1 cellular context compared by ENCODE assay signal in the genomic region with DNA sequence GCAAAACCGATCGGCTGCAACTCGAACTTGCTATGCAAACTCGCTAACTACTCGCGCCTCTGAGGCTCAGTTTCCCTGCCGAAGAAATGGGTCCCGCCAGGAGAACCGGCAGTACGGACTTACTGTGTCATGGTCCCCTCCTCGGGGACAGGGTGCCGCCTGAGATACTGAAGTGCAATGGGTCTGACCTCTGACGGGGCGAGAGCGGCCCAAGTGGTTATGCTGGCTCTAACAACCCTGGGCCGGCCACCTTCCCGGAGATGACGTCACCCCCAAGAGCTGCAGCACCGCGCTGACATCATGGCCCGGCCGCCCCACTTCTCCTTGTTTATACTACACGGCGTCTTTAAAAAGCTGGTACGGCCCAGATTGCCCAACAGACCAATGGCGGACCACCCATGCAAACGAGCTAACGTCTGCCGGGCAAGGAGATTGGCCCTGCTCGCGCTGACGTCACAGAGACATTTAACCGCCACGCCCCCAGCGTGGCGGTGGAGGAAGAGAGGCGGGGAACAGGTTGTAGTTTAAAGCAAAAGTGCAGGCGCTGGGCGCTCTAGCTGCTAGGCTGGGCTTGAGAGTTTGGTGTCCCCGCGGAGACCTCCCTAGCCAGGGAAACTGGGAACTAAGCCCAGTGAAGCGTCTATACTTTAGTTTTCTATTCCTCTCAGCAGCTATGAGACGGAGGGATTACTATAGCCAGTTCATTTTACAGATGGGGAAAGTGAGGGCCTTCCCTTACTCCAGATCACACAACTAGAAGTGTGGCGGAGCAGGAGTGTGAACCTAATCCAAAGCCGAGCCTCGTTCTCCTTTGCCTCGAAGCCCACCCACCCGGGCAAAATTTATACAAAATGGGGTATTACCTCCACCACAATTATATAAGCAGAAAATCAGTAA.
TF ChIP-seq lines count a peak whose summit lies in the region.

No MANE protein-coding gene starts in this region.

TF ChIP-seq in HepG2, 621 proteins besides CTCF, POLR2A, EP300 and RAD21 (continued from another document and continues in another):
- TF ChIP-seq, protein P1, sequence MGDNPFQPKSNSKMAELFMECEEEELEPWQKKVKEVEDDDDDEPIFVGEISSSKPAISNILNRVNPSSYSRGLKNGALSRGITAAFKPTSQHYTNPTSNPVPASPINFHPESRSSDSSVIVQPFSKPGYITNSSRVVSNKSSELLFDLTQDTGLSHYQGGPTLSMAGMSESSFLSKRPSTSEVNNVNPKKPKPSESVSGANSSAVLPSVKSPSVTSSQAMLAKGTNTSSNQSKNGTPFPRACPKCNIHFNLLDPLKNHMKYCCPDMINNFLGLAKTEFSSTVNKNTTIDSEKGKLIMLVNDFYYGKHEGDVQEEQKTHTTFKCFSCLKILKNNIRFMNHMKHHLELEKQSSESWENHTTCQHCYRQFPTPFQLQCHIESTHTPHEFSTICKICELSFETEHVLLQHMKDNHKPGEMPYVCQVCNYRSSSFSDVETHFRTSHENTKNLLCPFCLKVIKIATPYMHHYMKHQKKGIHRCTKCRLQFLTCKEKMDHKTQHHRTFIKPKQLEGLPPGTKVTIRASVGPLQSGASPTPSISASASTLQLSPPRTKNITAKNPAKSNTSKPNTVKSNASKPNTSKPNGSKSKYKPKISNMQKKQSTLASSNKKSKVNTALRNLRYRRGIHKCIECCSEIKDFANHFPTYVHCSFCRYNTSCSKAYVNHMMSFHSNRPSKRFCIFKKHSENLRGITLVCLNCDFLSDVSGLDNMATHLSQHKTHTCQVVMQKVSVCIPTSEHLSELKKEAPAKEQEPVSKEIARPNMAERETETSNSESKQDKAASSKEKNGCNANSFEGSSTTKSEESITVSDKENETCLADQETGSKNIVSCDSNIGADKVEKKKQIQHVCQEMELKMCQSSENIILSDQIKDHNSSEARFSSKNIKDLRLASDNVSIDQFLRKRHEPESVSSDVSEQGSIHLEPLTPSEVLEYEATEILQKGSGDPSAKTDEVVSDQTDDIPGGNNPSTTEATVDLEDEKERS (CRISPR knock-in tag; IDR thresholded peaks at IDR 0.05), result peak; percentile 77; the same call in 1 of the 2 replicates
- TF ChIP-seq TCF7 (IDR thresholded peaks at IDR 0.05; ENCODE audit: low read depth) (no peak), ZNF572 (CRISPR knock-in tag; IDR thresholded peaks at IDR 0.05) (no peak), ZNF136 (CRISPR knock-in tag; IDR thresholded peaks at IDR 0.05; ENCODE audit: low read depth) (no peak), ZNF619 (CRISPR knock-in tag; IDR thresholded peaks at IDR 0.05) (no peak), CBFB (CRISPR knock-in tag; IDR thresholded peaks at IDR 0.05) (no peak), SIX1 (CRISPR knock-in tag; IDR thresholded peaks at IDR 0.05; ENCODE audit: borderline replicate concordance) (no peak), SIX4 (CRISPR knock-in tag; IDR thresholded peaks at IDR 0.05) (no peak), KDM2A (CRISPR knock-in tag; IDR thresholded peaks at IDR 0.05; ENCODE audit: borderline replicate concordance, low read depth) (peak; percentile 41; the same call in 1 of the 2 replicates), BHLHE40 (IDR thresholded peaks at IDR 0.05; ENCODE audit: low read length) (peak; percentile 60), NR3C1 (CRISPR knock-in tag; IDR thresholded peaks at IDR 0.05) (no peak), CCAR2 (optimal IDR thresholded peaks at IDR 0.05; ENCODE audit: low read depth, low read length) (no peak), ZNF775 (CRISPR knock-in tag; IDR thresholded peaks at IDR 0.05; ENCODE audit: borderline replicate concordance) (no peak), ZNF776 (CRISPR knock-in tag; IDR thresholded peaks at IDR 0.05) (no peak), XRCC5 (optimal IDR thresholded peaks at IDR 0.05; ENCODE audit: low read length) (peak; percentile 6)
- TF ChIP-seq, protein P2, sequence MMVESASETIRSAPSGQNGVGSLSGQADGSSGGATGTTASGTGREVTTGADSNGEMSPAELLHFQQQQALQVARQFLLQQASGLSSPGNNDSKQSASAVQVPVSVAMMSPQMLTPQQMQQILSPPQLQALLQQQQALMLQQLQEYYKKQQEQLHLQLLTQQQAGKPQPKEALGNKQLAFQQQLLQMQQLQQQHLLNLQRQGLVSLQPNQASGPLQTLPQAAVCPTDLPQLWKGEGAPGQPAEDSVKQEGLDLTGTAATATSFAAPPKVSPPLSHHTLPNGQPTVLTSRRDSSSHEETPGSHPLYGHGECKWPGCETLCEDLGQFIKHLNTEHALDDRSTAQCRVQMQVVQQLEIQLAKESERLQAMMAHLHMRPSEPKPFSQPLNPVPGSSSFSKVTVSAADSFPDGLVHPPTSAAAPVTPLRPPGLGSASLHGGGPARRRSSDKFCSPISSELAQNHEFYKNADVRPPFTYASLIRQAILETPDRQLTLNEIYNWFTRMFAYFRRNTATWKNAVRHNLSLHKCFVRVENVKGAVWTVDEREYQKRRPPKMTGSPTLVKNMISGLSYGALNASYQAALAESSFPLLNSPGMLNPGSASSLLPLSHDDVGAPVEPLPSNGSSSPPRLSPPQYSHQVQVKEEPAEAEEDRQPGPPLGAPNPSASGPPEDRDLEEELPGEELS (CRISPR knock-in tag; IDR thresholded peaks at IDR 0.05), result no peak
- TF ChIP-seq, protein P3, sequence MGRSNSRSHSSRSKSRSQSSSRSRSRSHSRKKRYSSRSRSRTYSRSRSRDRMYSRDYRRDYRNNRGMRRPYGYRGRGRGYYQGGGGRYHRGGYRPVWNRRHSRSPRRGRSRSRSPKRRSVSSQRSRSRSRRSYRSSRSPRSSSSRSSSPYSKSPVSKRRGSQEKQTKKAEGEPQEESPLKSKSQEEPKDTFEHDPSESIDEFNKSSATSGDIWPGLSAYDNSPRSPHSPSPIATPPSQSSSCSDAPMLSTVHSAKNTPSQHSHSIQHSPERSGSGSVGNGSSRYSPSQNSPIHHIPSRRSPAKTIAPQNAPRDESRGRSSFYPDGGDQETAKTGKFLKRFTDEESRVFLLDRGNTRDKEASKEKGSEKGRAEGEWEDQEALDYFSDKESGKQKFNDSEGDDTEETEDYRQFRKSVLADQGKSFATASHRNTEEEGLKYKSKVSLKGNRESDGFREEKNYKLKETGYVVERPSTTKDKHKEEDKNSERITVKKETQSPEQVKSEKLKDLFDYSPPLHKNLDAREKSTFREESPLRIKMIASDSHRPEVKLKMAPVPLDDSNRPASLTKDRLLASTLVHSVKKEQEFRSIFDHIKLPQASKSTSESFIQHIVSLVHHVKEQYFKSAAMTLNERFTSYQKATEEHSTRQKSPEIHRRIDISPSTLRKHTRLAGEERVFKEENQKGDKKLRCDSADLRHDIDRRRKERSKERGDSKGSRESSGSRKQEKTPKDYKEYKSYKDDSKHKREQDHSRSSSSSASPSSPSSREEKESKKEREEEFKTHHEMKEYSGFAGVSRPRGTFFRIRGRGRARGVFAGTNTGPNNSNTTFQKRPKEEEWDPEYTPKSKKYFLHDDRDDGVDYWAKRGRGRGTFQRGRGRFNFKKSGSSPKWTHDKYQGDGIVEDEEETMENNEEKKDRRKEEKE (IDR thresholded peaks at IDR 0.05), result no peak
- TF ChIP-seq, protein P4, sequence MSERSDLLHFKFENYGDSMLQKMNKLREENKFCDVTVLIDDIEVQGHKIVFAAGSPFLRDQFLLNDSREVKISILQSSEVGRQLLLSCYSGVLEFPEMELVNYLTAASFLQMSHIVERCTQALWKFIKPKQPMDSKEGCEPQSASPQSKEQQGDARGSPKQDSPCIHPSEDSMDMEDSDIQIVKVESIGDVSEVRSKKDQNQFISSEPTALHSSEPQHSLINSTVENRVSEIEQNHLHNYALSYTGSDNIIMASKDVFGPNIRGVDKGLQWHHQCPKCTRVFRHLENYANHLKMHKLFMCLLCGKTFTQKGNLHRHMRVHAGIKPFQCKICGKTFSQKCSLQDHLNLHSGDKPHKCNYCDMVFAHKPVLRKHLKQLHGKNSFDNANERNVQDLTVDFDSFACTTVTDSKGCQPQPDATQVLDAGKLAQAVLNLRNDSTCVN (CRISPR knock-in tag; IDR thresholded peaks at IDR 0.05; ENCODE audit: borderline replicate concordance), result no peak
- TF ChIP-seq, protein P5, sequence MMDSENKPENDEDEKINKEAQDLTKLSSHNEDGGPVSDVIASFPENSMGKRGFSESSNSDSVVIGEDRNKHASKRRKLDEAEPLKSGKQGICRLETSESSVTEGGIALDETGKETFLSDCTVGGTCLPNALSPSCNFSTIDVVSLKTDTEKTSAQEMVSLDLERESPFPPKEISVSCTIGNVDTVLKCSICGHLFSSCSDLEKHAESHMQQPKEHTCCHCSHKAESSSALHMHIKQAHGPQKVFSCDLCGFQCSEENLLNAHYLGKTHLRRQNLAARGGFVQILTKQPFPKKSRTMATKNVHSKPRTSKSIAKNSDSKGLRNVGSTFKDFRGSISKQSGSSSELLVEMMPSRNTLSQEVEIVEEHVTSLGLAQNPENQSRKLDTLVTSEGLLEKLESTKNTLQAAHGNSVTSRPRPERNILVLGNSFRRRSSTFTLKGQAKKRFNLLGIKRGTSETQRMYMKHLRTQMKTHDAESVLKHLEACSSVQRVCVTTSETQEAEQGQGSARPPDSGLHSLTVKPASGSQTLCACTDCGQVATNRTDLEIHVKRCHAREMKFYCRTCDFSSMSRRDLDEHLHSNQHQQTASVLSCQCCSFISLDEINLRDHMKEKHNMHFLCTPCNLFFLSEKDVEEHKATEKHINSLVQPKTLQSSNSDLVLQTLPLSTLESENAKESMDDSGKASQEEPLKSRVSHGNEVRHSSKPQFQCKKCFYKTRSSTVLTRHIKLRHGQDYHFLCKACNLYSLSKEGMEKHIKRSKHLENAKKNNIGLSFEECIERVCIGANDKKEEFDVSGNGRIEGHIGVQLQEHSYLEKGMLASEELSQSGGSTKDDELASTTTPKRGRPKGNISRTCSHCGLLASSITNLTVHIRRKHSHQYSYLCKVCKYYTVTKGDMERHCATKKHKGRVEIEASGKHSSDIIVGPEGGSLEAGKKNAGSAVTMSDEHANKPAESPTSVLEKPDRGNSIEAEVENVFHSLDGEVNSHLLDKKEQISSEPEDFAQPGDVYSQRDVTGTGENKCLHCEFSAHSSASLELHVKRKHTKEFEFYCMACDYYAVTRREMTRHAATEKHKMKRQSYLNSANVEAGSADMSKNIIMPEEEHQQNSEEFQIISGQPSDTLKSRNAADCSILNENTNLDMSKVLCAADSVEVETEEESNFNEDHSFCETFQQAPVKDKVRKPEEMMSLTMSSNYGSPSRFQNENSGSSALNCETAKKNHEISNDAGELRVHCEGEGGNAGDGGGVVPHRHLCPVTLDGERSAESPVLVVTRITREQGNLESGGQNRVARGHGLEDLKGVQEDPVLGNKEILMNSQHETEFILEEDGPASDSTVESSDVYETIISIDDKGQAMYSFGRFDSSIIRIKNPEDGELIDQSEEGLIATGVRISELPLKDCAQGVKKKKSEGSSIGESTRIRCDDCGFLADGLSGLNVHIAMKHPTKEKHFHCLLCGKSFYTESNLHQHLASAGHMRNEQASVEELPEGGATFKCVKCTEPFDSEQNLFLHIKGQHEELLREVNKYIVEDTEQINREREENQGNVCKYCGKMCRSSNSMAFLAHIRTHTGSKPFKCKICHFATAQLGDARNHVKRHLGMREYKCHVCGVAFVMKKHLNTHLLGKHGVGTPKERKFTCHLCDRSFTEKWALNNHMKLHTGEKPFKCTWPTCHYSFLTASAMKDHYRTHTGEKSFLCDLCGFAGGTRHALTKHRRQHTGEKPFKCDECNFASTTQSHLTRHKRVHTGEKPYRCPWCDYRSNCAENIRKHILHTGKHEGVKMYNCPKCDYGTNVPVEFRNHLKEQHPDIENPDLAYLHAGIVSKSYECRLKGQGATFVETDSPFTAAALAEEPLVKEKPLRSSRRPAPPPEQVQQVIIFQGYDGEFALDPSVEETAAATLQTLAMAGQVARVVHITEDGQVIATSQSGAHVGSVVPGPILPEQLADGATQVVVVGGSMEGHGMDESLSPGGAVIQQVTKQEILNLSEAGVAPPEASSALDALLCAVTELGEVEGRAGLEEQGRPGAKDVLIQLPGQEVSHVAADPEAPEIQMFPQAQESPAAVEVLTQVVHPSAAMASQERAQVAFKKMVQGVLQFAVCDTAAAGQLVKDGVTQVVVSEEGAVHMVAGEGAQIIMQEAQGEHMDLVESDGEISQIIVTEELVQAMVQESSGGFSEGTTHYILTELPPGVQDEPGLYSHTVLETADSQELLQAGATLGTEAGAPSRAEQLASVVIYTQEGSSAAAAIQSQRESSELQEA (CRISPR knock-in tag; IDR thresholded peaks at IDR 0.05; ENCODE audit: not compliant biosample characterization), result no peak
- TF ChIP-seq, protein P6, sequence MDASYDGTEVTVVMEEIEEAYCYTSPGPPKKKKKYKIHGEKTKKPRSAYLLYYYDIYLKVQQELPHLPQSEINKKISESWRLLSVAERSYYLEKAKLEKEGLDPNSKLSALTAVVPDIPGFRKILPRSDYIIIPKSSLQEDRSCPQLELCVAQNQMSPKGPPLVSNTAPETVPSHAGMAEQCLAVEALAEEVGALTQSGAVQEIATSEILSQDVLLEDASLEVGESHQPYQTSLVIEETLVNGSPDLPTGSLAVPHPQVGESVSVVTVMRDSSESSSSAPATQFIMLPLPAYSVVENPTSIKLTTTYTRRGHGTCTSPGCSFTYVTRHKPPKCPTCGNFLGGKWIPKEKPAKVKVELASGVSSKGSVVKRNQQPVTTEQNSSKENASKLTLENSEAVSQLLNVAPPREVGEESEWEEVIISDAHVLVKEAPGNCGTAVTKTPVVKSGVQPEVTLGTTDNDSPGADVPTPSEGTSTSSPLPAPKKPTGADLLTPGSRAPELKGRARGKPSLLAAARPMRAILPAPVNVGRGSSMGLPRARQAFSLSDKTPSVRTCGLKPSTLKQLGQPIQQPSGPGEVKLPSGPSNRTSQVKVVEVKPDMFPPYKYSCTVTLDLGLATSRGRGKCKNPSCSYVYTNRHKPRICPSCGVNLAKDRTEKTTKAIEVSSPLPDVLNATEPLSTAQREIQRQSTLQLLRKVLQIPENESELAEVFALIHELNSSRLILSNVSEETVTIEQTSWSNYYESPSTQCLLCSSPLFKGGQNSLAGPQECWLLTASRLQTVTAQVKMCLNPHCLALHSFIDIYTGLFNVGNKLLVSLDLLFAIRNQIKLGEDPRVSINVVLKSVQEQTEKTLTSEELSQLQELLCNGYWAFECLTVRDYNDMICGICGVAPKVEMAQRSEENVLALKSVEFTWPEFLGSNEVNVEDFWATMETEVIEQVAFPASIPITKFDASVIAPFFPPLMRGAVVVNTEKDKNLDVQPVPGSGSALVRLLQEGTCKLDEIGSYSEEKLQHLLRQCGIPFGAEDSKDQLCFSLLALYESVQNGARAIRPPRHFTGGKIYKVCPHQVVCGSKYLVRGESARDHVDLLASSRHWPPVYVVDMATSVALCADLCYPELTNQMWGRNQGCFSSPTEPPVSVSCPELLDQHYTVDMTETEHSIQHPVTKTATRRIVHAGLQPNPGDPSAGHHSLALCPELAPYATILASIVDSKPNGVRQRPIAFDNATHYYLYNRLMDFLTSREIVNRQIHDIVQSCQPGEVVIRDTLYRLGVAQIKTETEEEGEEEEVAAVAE (CRISPR knock-in tag; IDR thresholded peaks at IDR 0.05; ENCODE audit: borderline replicate concordance), result no peak
- TF ChIP-seq, protein P7, sequence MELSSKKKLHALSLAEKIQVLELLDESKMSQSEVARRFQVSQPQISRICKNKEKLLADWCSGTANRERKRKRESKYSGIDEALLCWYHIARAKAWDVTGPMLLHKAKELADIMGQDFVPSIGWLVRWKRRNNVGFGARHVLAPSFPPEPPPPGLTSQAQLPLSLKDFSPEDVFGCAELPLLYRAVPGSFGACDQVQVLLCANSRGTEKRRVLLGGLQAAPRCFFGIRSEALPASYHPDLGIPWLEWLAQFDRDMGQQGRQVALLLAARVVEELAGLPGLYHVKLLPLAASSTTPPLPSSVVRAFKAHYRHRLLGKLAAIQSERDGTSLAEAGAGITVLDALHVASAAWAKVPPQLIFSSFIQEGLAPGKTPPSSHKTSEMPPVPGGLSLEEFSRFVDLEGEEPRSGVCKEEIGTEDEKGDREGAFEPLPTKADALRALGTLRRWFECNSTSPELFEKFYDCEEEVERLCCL (CRISPR knock-in tag; IDR thresholded peaks at IDR 0.05; ENCODE audit: borderline replicate concordance), result 0 out of 2 replicates have a peak, but pooled peaks have one; percentile 29
